ENCODE assay signal across 23 cellular contexts in the genomic region with DNA sequence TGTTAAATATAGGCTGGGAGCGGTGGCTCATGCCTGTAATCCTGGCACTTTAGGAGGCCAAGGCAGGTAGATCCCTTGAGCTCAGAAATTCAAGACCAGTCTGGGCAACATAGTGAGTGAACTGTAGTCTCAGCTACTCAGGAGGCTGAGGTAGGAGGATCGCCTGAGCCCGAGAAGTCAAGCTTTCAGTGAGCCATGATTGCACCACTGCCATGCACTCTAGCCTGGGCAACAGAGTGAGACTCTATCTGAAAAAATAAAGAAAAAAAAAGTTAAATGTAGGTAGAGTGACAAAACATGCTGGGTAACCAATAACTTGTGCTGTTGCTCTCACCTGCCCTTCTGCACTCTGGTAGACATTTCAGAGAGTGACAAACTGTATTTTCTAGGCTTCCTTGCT.
"Had no signal": no experiment of that assay in that cellular context is flagged by ENCODE, and none has a peak within 500 bp of the region (broad histone marks: within the 10 kb centered on the region; RNA-seq: fewer than 3 reads in every experiment).

No MANE protein-coding gene starts in this region.

- ATAC-seq: effector memory CD8-positive, alpha-beta T cell; esophagus mucosa; foreskin keratinocyte; heart right ventricle; left cardiac atrium; left lung; left ventricle myocardium superior; lower lobe of right lung; mucosa of descending colon had no signal

- H3K9me3 Mint-ChIP-seq: dendritic cell treated with granulocyte-macrophage colony-stimulating factor and Interleukin-4, amounts not matched to agents 40 ng/mL and 50 ng/mL, for 4 days; effector memory CD8-positive, alpha-beta T cell; endodermal cell had no signal

- H3K4me1 ChIP-seq: colonic mucosa, left lung had no signal

- H3K27me3 ChIP-seq: colonic mucosa, esophagus squamous epithelium, heart right ventricle, left lung had no signal

- H3K27ac ChIP-seq: colonic mucosa, epithelial cell of prostate, esophagus squamous epithelium, foreskin keratinocyte, heart right ventricle, left lung, lower lobe of right lung had no signal

- H3K36me3 ChIP-seq: colonic mucosa, esophagus squamous epithelium, heart right ventricle, left lung, lower lobe of right lung had no signal

- H3K4me3 Mint-ChIP-seq: dendritic cell treated with granulocyte-macrophage colony-stimulating factor and Interleukin-4, amounts not matched to agents 40 ng/mL and 50 ng/mL, for 4 days; effector memory CD8-positive, alpha-beta T cell; endodermal cell; mesothelial cell of epicardium; naive B cell had no signal

- H3K4me3 ChIP-seq: colonic mucosa, esophagus squamous epithelium, heart right ventricle, left lung, lower lobe of right lung, mucosa of descending colon had no signal

- H3K27ac Mint-ChIP-seq: dendritic cell treated with granulocyte-macrophage colony-stimulating factor and Interleukin-4, amounts not matched to agents 40 ng/mL and 50 ng/mL, for 4 days; effector memory CD8-positive, alpha-beta T cell; endodermal cell; mesothelial cell of epicardium; naive B cell had no signal

- H3K9me3 ChIP-seq: colonic mucosa, esophagus squamous epithelium, left lung, lower lobe of right lung, mucosa of descending colon had no signal

- H3K36me3 Mint-ChIP-seq: mesothelial cell of epicardium, naive B cell had no signal

- DNase-seq: colonic mucosa; cortex of kidney; effector CD8-positive, alpha-beta T cell; effector memory CD8-positive, alpha-beta T cell; endodermal cell; erythroblast; esophagus squamous epithelium; foreskin keratinocyte; glutamatergic neuron; head of caudate nucleus; heart right ventricle; hippocampal formation; left cardiac atrium; left lung; left ventricle myocardium superior; lower lobe of right lung; mesenchymal stem cell; mucosa of descending colon; naive B cell had no signal
